23 cellular contexts compared by ENCODE assay signal in genomic region chr15:75238150-75238549, GRCh38. TPM values are rescaled to one million over a fixed set of nuclear protein-coding genes. Genes with fewer than 3 reads are reported as not detected.
DNase-seq lines count a peak whose midpoint lies in the region; ATAC-seq and TF ChIP-seq lines count a peak whose summit lies in the region.
"Had no signal": no experiment of that assay in that cellular context is flagged by ENCODE, and none has a peak within 500 bp of the region (broad histone marks: within the 10 kb centered on the region; RNA-seq: fewer than 3 reads in every experiment).

No MANE protein-coding gene starts in this region.

- H3K4me3 ChIP-seq in WERI-Rb-1 (ENCODE audit: low read depth, low read length) = no peak overlapping the region

- intact Hi-C loops in posterior vena cava (cut with DNase I) = loop anchor here in 1 of 2 donors (10.0 kb wide), 1 partner anchor 67 kb away; no protein-coding TSS in a partner anchor

- no peaks in the 10 kb centered on the region for H3K27me3 ChIP-seq in WERI-Rb-1 (ENCODE audit: insufficient read depth, low read depth, severe bottlenecking)

- TF ChIP-seq CTCF in WERI-Rb-1 (IDR thresholded peaks at IDR 0.05; ENCODE audit: low read depth, low read length) = no peak

- no peak for ATAC-seq in GM18868 (IDR thresholded peaks at IDR 0.05; ENCODE audit: unreplicated experiment)

- peak; percentile 1 for DNase-seq in AG08395 (ENCODE audit: low spot score)
- DNase-seq in AG20443 (ENCODE audit: low spot score) = peak; percentile 5
- peak; percentile 3 for DNase-seq in WERI-Rb-1
- DNase-seq in posterior vena cava (ENCODE audit: low spot score) = peak; percentile 51
- DNase-seq in GF-D8 (lab: John Stamatoyannopoulos, UW) = no peak
- DNase-seq in amniotic stem cell (lab: John Stamatoyannopoulos, UW) = no peak
- DNase-seq: ACHN; CD4-positive, CD25-positive, alpha-beta regulatory T cell; COR-L47; DMS 273 treated with DMSO at 0.1 percent for 48 hours; IMR-90; Karpas-422; NCI-H1048; NCI-H1436 treated with DMSO at 0.1 percent for 48 hours; NCI-H2029; NCI-H345; NCI-H524 treated with DMSO at 0.1 percent for 48 hours; SHP77 treated with DMSO at 0.1 percent for 48 hours; SK-N-SH had no signal

- no peak overlapping the region for H3K27ac ChIP-seq in WERI-Rb-1

- no peaks in the 10 kb centered on the region for H3K9me3 ChIP-seq in WERI-Rb-1 (ENCODE audit: severe bottlenecking)
- H3K9me3 ChIP-seq: SK-N-SH had no signal

- no peaks in the 10 kb centered on the region for H3K36me3 ChIP-seq in WERI-Rb-1

RNA-seq across cellular contexts. Expression of gene GOLGA6C, which starts 20.0 kb away (rescaled TPM):
- total RNA-seq in posterior vena cava = not detected
- total RNA-seq: B cell; CD4-positive, CD25-positive, alpha-beta regulatory T cell; IMR-90; MCF 10A; RPMI7951 had no signal

RNA-seq across cellular contexts. Expression of gene C15orf39, which starts 36.5 kb away (rescaled TPM):
- 10 to 100 TPM; 25.8 to 26.4 TPM for total RNA-seq in posterior vena cava

RNA-seq across cellular contexts. Expression of gene GOLGA6D, which starts 44.5 kb away (rescaled TPM):
- not detected for total RNA-seq in posterior vena cava
- total RNA-seq: B cell; CD4-positive, CD25-positive, alpha-beta regulatory T cell; IMR-90; MCF 10A; RPMI7951 had no signal

Comparison
In these comparisons a context has a peak if more than half of its experiments do, and no peak if none do; other contexts are left out.
1. DNase-seq: peak in AG08395 (single experiment), AG20443 (single experiment), WERI-Rb-1 (single experiment) and posterior vena cava (single experiment); none in GF-D8 (single experiment) and amniotic stem cell (single experiment).